In genomic region chr15:28125673-28126651, GRCh38 we compare ENCODE assay signal across 1 cellular context.
TF ChIP-seq lines count a peak whose summit lies in the region.

No MANE protein-coding gene starts in this region.

TF ChIP-seq in HCT116, 20 proteins besides CTCF, POLR2A, EP300 and RAD21 (continued from another document):
- no peak for TF ChIP-seq POLR2AphosphoS5 (IDR thresholded peaks at IDR 0.05; ENCODE audit: low read depth, low read length)
- no peak for TF ChIP-seq ELF1 (IDR thresholded peaks at IDR 0.05; ENCODE audit: borderline replicate concordance, low read depth)
- no peak for TF ChIP-seq EZH2phosphoT487 (IDR thresholded peaks at IDR 0.05; ENCODE audit: borderline replicate concordance)
- no peak for TF ChIP-seq FOSL1 (IDR thresholded peaks at IDR 0.05; ENCODE audit: low read depth)
TF ChIP-seq in HCT116: peak in this region for 0.
